2 cellular contexts compared by ENCODE assay signal in genomic region chr18:59011786-59012185, GRCh38.
TF ChIP-seq lines count a peak whose summit lies in the region.

No MANE protein-coding gene starts in this region.

TF ChIP-seq in A549, 52 proteins besides CTCF, POLR2A, EP300 and RAD21 (continued from another document):
- TF ChIP-seq HMGXB4 (CRISPR knock-in tag; IDR thresholded peaks at IDR 0.05; ENCODE audit: borderline replicate concordance) (no peak), HOXB13 (CRISPR knock-in tag; IDR thresholded peaks at IDR 0.05; ENCODE audit: low read depth) (no peak)

TF ChIP-seq in GM12878, 131 proteins besides CTCF, POLR2A, EP300 and RAD21 (continued from another document and continues in another):
- TF ChIP-seq ZBTB40 (IDR thresholded peaks at IDR 0.05; ENCODE audit: borderline replicate concordance), result no peak
- TF ChIP-seq CEBPZ (IDR thresholded peaks at IDR 0.05; ENCODE audit: low read depth, low read length), result no peak
- no peak for TF ChIP-seq RCOR1 (conservative IDR thresholded peaks at IDR 0.05; ENCODE audit: low read depth, low read length)
- TF ChIP-seq, protein P1, sequence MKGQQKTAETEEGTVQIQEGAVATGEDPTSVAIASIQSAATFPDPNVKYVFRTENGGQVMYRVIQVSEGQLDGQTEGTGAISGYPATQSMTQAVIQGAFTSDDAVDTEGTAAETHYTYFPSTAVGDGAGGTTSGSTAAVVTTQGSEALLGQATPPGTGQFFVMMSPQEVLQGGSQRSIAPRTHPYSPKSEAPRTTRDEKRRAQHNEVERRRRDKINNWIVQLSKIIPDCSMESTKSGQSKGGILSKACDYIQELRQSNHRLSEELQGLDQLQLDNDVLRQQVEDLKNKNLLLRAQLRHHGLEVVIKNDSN (IDR thresholded peaks at IDR 0.05; ENCODE audit: borderline replicate concordance, extremely low read length, insufficient read depth, low read depth, low read length), result no peak
- TF ChIP-seq IRF3 (IDR thresholded peaks at IDR 0.05), result no peak
- TF ChIP-seq SIN3A (IDR thresholded peaks at IDR 0.05; ENCODE audit: low read depth, low read length), result no peak
- TF ChIP-seq MYB (IDR thresholded peaks at IDR 0.05; ENCODE audit: borderline replicate concordance, low read depth, low read length), result no peak
- TF ChIP-seq CREB1 (IDR thresholded peaks at IDR 0.05; ENCODE audit: low read depth), result no peak
- no peak for TF ChIP-seq WRNIP1 (IDR thresholded peaks at IDR 0.05; ENCODE audit: borderline replicate concordance, low read depth, low read length)
- TF ChIP-seq, protein P2, sequence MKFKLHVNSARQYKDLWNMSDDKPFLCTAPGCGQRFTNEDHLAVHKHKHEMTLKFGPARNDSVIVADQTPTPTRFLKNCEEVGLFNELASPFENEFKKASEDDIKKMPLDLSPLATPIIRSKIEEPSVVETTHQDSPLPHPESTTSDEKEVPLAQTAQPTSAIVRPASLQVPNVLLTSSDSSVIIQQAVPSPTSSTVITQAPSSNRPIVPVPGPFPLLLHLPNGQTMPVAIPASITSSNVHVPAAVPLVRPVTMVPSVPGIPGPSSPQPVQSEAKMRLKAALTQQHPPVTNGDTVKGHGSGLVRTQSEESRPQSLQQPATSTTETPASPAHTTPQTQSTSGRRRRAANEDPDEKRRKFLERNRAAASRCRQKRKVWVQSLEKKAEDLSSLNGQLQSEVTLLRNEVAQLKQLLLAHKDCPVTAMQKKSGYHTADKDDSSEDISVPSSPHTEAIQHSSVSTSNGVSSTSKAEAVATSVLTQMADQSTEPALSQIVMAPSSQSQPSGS (IDR thresholded peaks at IDR 0.05; ENCODE audit: low read length), result 0 out of 2 replicates have a peak, but pooled peaks have one; percentile 11
- TF ChIP-seq CHD1 (IDR thresholded peaks at IDR 0.05; ENCODE audit: low read depth, low read length), result no peak
- TF ChIP-seq ZNF274 (IDR thresholded peaks at IDR 0.05; ENCODE audit: insufficient read depth, insufficient read length), result no peak
- TF ChIP-seq SUZ12 (IDR thresholded peaks at IDR 0.05; ENCODE audit: unreplicated experiment), result no peak
- no peak for TF ChIP-seq HDGF (IDR thresholded peaks at IDR 0.05)
- TF ChIP-seq RELB (IDR thresholded peaks at IDR 0.05; ENCODE audit: low read depth), result no peak
- TF ChIP-seq CUX1 (IDR thresholded peaks at IDR 0.05; ENCODE audit: insufficient replicate concordance, low read depth, low read length), result no peak
- TF ChIP-seq RUNX3 (IDR thresholded peaks at IDR 0.05; ENCODE audit: low read length), result peak; percentile 38; the same call in 1 of the 2 replicates
- TF ChIP-seq ETV6 (conservative IDR thresholded peaks at IDR 0.05 in 1 of 2, IDR thresholded peaks at IDR 0.05 in 1 of 2; ENCODE audit: borderline replicate concordance in 1 of 2, low read depth in 1 of 2), result no peak
- no peak for TF ChIP-seq NRF1 (conservative IDR thresholded peaks at IDR 0.05; ENCODE audit: low read depth, low read length)
- no peak for TF ChIP-seq STAT3 (IDR thresholded peaks at IDR 0.05; ENCODE audit: low read depth, low read length)
- no peak for TF ChIP-seq SIX5 (IDR thresholded peaks at IDR 0.05; ENCODE audit: low read depth, low read length, severe bottlenecking)
- 0 out of 4 replicates have a peak, but pooled peaks of 1 of the 2 experiments have one; percentile 9 for TF ChIP-seq BHLHE40 (IDR thresholded peaks at IDR 0.05; ENCODE audit: borderline replicate concordance in 1 of 2, low read depth in 2 of 2, low read length in 1 of 2)
- TF ChIP-seq ZNF384 (IDR thresholded peaks at IDR 0.05; ENCODE audit: borderline replicate concordance, low read depth, low read length), result peak; percentile 59; the same call in 1 of the 2 replicates
- no peak for TF ChIP-seq ZNF687 (IDR thresholded peaks at IDR 0.05)
- TF ChIP-seq EED (IDR thresholded peaks at IDR 0.05; ENCODE audit: low read depth), result peak; percentile 35
